ENCODE assay signal across 8 cellular contexts in genomic region chr1:100543640-100544039, GRCh38.
DNase-seq lines count a peak whose midpoint lies in the region; ATAC-seq and TF ChIP-seq lines count a peak whose summit lies in the region.

No MANE protein-coding gene starts in this region.

- H3K4me3 ChIP-seq in foreskin fibroblast (ENCODE audit: low read depth in 1 of 2, low read length in 2 of 2) = no peak overlapping the region

- peaks cover 8% of the 10 kb centered on the region for H3K4me1 Mint-ChIP-seq in activated naive CD8-positive, alpha-beta T cell treated with anti-CD3 and anti-CD28 coated beads, Interleukin-2, amount 50 U/mL, for 24 hours

- DNase-seq in NCI-H2171 treated with DMSO at 0.1 percent for 48 hours (lab: John Stamatoyannopoulos, UW) = peak; percentile 21
- no peak for DNase-seq in NCI-H2171 (lab: John Stamatoyannopoulos, UW)
- peak; percentile 58 to 67 for DNase-seq in Kasumi-1 (lab: John Stamatoyannopoulos, UW)
- peak; percentile 16 for DNase-seq in activated naive CD8-positive, alpha-beta T cell treated with anti-CD3 and anti-CD28 coated beads, Interleukin-2, amount 50 U/mL, for 24 hours
- DNase-seq in stimulated activated naive CD4-positive, alpha-beta T cell treated with Interleukin-2 at 50 U/mL for 16 hours (lab: John Stamatoyannopoulos, UW) = peak; percentile 11
- DNase-seq in foreskin fibroblast = no peak
- no peak for DNase-seq in glomerular visceral epithelial cell (ENCODE audit: extremely low spot score)

- TF ChIP-seq CTCF in foreskin fibroblast (IDR thresholded peaks at IDR 0.05; ENCODE audit: low read depth, low read length) = no peak

- H3K27me3 Mint-ChIP-seq in activated naive CD8-positive, alpha-beta T cell treated with anti-CD3 and anti-CD28 coated beads, Interleukin-2, amount 50 U/mL, for 24 hours = peaks cover 36% of the 10 kb centered on the region

- no peaks in the 10 kb centered on the region for H3K36me3 Mint-ChIP-seq in activated naive CD8-positive, alpha-beta T cell treated with anti-CD3 and anti-CD28 coated beads, Interleukin-2, amount 50 U/mL, for 24 hours (ENCODE audit: low read depth)

- peak; percentile 64 for ATAC-seq in GM21529 (IDR thresholded peaks at IDR 0.05; ENCODE audit: unreplicated experiment)
- peak; percentile 67 for ATAC-seq in activated naive CD8-positive, alpha-beta T cell treated with anti-CD3 and anti-CD28 coated beads, Interleukin-2, amount 50 U/mL, for 24 hours

- no peak overlapping the region for H3K27ac Mint-ChIP-seq in activated naive CD8-positive, alpha-beta T cell treated with anti-CD3 and anti-CD28 coated beads, Interleukin-2, amount 50 U/mL, for 24 hours

- H3K4me3 Mint-ChIP-seq in activated naive CD8-positive, alpha-beta T cell treated with anti-CD3 and anti-CD28 coated beads, Interleukin-2, amount 50 U/mL, for 24 hours = no peak overlapping the region

- H3K9me3 Mint-ChIP-seq in activated naive CD8-positive, alpha-beta T cell treated with anti-CD3 and anti-CD28 coated beads, Interleukin-2, amount 50 U/mL, for 24 hours = no peaks in the 10 kb centered on the region

Comparison
In these comparisons a context has a peak if more than half of its experiments do, and no peak if none do; other contexts are left out.
1. DNase-seq: peak in NCI-H2171 treated with DMSO at 0.1 percent for 48 hours (single experiment), Kasumi-1 (2 of 2), activated naive CD8-positive, alpha-beta T cell treated with anti-CD3 and anti-CD28 coated beads, Interleukin-2, amount 50 U/mL, for 24 hours (single experiment) and stimulated activated naive CD4-positive, alpha-beta T cell treated with Interleukin-2 at 50 U/mL for 16 hours (single experiment); none in NCI-H2171 (single experiment), foreskin fibroblast (0 of 2) and glomerular visceral epithelial cell (single experiment).